Comparison of ENCODE assay signal across 10 cellular contexts in the genomic region with DNA sequence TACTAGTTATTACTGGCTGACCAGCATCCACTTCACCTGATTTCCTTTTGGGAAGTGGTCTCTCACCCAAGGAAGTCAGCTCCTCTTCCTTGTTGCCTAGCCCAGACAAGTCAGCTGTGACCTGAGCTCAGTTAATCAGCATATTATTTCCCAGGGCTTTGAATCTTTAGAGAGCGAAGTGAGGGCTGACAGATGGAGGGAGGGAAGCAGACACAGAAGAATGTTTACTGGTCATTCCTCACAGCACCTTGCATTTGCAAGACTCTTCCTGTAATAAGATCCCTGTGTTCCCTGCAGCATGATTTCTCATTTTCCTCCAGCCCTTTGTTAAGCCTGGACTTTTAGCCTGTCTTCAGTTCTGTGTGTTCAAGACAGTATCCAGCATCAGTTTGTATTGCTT. TPM values are rescaled to one million over a fixed set of nuclear protein-coding genes. Genes with fewer than 3 reads are reported as not detected.
DNase-seq lines count a peak whose midpoint lies in the region; ATAC-seq and TF ChIP-seq lines count a peak whose summit lies in the region.
"Had no signal": no experiment of that assay in that cellular context is flagged by ENCODE, and none has a peak within 500 bp of the region (broad histone marks: within the 10 kb centered on the region; RNA-seq: fewer than 3 reads in every experiment).

No MANE protein-coding gene starts in this region.

- H3K36me3 ChIP-seq in HCT116 (ENCODE audit: control insufficient read depth in 1 of 2, insufficient read depth in 2 of 2, low read length in 2 of 2) = no peaks in the 10 kb centered on the region
- H3K36me3 ChIP-seq in RWPE2 (ENCODE audit: low read depth) = 0 out of 2 replicates have a peak, but pooled peaks cover 6% of the 10 kb centered on the region
- H3K36me3 ChIP-seq in ascending aorta = no peaks in the 10 kb centered on the region

- RAD21 ChIA-PET in HCT116 (lab: Charles Lee; ENCODE audit: low non-redundant PET in 1 of 2, low total read pairs in 2 of 2, uncharacterized antibody in 2 of 2, unreplicated experiment in 2 of 2) = no interaction called here

- H3K27ac ChIP-seq in HCT116 (ENCODE audit: low read depth, low read length) (no peak overlapping the region), RWPE2 (ENCODE audit: poor library complexity, severe bottlenecking) (peak overlapping the region; percentile 97), ascending aorta (no peak overlapping the region)

- H3K9me2 ChIP-seq in HCT116 (ENCODE audit: insufficient read depth) = no peaks in the 10 kb centered on the region

- no peak for TF ChIP-seq RAD21 in HCT116 (IDR thresholded peaks at IDR 0.05; ENCODE audit: low read depth)

- H3K4me3 ChIP-seq in HCT116 (replicated peaks in 1 of 2; ENCODE audit: low read depth in 1 of 2, low read length in 2 of 2) = no peak overlapping the region
- peak overlapping the region; percentile 7 for H3K4me3 ChIP-seq in RWPE2 (ENCODE audit: severe bottlenecking)
- no peak overlapping the region for H3K4me3 ChIP-seq in fibroblast of pulmonary artery (replicated peaks; ENCODE audit: low read depth, low read length)
- no peak overlapping the region for H3K4me3 ChIP-seq in ascending aorta

- H3K4me1 ChIP-seq in HCT116 (ENCODE audit: control insufficient read depth in 1 of 2, insufficient read depth in 2 of 2, low read length in 2 of 2) = peaks cover 6 to 27% of the 10 kb centered on the region in 2 experiments; a peak in 2 of 4 replicates
- peaks cover 65% of the 10 kb centered on the region for H3K4me1 ChIP-seq in RWPE2 (ENCODE audit: insufficient read depth, poor library complexity, severe bottlenecking)
- peaks cover 10 to 36% of the 10 kb centered on the region in 2 donors for H3K4me1 ChIP-seq in ascending aorta

- no peaks in the 10 kb centered on the region for H3K79me2 ChIP-seq in HCT116 (ENCODE audit: insufficient read depth, low read length)

- POLR2A ChIA-PET in HCT116 (lab: Charles Lee) = no interaction called here

- in situ Hi-C loops in G401 (cut with HindIII; ENCODE audit: low sequenced_read_pairs) = no loop called here

- H3K27me3 ChIP-seq in HCT116 (ENCODE audit: insufficient read depth, low read length) = no peaks in the 10 kb centered on the region
- no peaks in the 10 kb centered on the region for H3K27me3 ChIP-seq in RWPE2 (ENCODE audit: insufficient read depth, poor library complexity, severe bottlenecking)
- no peaks in the 10 kb centered on the region for H3K27me3 ChIP-seq in ascending aorta

- no peak for TF ChIP-seq POLR2A in HCT116 (IDR thresholded peaks at IDR 0.05; ENCODE audit: borderline replicate concordance, extremely low read depth, insufficient read depth, insufficient read length)

- ATAC-seq in HCT116 (no peak; the same call in 1 of the 2 replicates), RWPE2 (ENCODE audit: low read depth) (peak; percentile 66)

- no peak overlapping the region for H3K9ac ChIP-seq in HCT116 (ENCODE audit: low read length)

- H4K20me1 ChIP-seq in HCT116 (ENCODE audit: insufficient read depth) = no peaks in the 10 kb centered on the region

- BruUV-seq in HCT116 (replicated peaks; lab: Mats Ljungman, UMichigan) = no TSS peak

- H2AFZ ChIP-seq in HCT116 (ENCODE audit: low read depth, low read length, poor library complexity, severe bottlenecking) = no peak overlapping the region

- CTCF ChIA-PET in HCT116 (lab: Charles Lee) = no interaction called here

- intact Hi-C loops in HCT116 (cut with micrococcal nuclease) (no loop called here), ascending aorta (cut with DNase I) (no loop called here)

- H3K9me3 ChIP-seq in HCT116 (ENCODE audit: control insufficient read depth in 1 of 2, insufficient read depth in 1 of 2, low read depth in 1 of 2, low read length in 2 of 2) (no peaks in the 10 kb centered on the region), RWPE2 (ENCODE audit: severe bottlenecking) (no peaks in the 10 kb centered on the region), ascending aorta (no peaks in the 10 kb centered on the region)

- TF ChIP-seq CTCF in HCT116 (IDR thresholded peaks at IDR 0.05 in 2 of 3, conservative IDR thresholded peaks at IDR 0.05 in 1 of 3; ENCODE audit: borderline replicate concordance in 1 of 3, insufficient read depth in 1 of 3, low read depth in 2 of 3, low read length in 2 of 3) (no peak), RWPE2 (IDR thresholded peaks at IDR 0.05; ENCODE audit: poor library complexity, severe bottlenecking) (no peak), fibroblast of pulmonary artery (IDR thresholded peaks at IDR 0.05; ENCODE audit: low read length, missing control alignments) (no peak), ascending aorta (IDR thresholded peaks at IDR 0.05) (no peak)

- H3K4me2 ChIP-seq in HCT116 (ENCODE audit: low read length) = 0 out of 2 replicates have a peak overlapping the region, but pooled peaks have one; percentile 0

- DNase-seq in HCT116 (ENCODE audit: low read depth, low spot score) = no peak
- no peak for DNase-seq in RWPE2 (ENCODE audit: low spot score)
- peak; percentile 31 for DNase-seq in fibroblast of pulmonary artery (ENCODE audit: low read depth)
- DNase-seq in renal cortical epithelial cell (ENCODE audit: low read depth) = peak; percentile 78
- no peak for DNase-seq in G401 (ENCODE audit: low spot score)
- no peak for DNase-seq in ascending aorta (ENCODE audit: low spot score in 2 of 2)
- no peak for DNase-seq in AG20443 (ENCODE audit: low spot score)
- DNase-seq in NCI-H1105 (lab: John Stamatoyannopoulos, UW) = no peak
- DNase-seq: activated CD8-positive, alpha-beta memory T cell treated with anti-CD3 and anti-CD28 coated beads, Interleukin-2, amount 50 U/mL, for 4 hours; NK-92 treated with Interleukin-12 subunit alpha and Interleukin-12 subunit beta, amount 100 ng/mL, for 24 hours had no signal

TF ChIP-seq in HCT116, 20 proteins besides CTCF, POLR2A, EP300 and RAD21:
- TF ChIP-seq EZH2phosphoT487 (IDR thresholded peaks at IDR 0.05; ENCODE audit: borderline replicate concordance) (no peak), ZNF274 (IDR thresholded peaks at IDR 0.05; ENCODE audit: low read depth, low read length) (no peak), JUND (IDR thresholded peaks at IDR 0.05) (no peak), SP1 (IDR thresholded peaks at IDR 0.05; ENCODE audit: low read depth) (no peak), EZH2 (IDR thresholded peaks at IDR 0.05) (no peak), CEBPB (IDR thresholded peaks at IDR 0.05; ENCODE audit: low read depth) (no peak), TCF7L2 (IDR thresholded peaks at IDR 0.05; ENCODE audit: borderline replicate concordance, extremely low read depth, insufficient read depth, insufficient read length) (no peak), ZFX (IDR thresholded peaks at IDR 0.05) (no peak), SIN3A (IDR thresholded peaks at IDR 0.05; ENCODE audit: low read depth) (no peak), CBX3 (IDR thresholded peaks at IDR 0.05; ENCODE audit: low read depth) (no peak)
- TF ChIP-seq, protein P1, sequence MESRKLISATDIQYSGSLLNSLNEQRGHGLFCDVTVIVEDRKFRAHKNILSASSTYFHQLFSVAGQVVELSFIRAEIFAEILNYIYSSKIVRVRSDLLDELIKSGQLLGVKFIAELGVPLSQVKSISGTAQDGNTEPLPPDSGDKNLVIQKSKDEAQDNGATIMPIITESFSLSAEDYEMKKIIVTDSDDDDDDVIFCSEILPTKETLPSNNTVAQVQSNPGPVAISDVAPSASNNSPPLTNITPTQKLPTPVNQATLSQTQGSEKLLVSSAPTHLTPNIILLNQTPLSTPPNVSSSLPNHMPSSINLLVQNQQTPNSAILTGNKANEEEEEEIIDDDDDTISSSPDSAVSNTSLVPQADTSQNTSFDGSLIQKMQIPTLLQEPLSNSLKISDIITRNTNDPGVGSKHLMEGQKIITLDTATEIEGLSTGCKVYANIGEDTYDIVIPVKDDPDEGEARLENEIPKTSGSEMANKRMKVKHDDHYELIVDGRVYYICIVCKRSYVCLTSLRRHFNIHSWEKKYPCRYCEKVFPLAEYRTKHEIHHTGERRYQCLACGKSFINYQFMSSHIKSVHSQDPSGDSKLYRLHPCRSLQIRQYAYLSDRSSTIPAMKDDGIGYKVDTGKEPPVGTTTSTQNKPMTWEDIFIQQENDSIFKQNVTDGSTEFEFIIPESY (IDR thresholded peaks at IDR 0.05; ENCODE audit: extremely low read depth, insufficient replicate concordance, low read length) = no peak
- TF ChIP-seq, protein P2, sequence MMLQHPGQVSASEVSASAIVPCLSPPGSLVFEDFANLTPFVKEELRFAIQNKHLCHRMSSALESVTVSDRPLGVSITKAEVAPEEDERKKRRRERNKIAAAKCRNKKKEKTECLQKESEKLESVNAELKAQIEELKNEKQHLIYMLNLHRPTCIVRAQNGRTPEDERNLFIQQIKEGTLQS (IDR thresholded peaks at IDR 0.05) = no peak

RNA-seq across cellular contexts. Expression of a gene that starts 50.0 kb away (rescaled TPM):
- total RNA-seq in HCT116 (2021; ENCODE audit: unreplicated experiment) (35.4 TPM), renal cortical epithelial cell (66.2 and 91.3 TPM in 2 replicates), ascending aorta (37.0 TPM)
- polyA plus RNA-seq in HCT116 (2012) = 11.2 and 11.7 TPM in 2 replicates
- total RNA-seq in G401 (2014; rRNA removed; shearing (Covaris generic)) = 21.5 and 22.0 TPM in 2 replicates

Comparison
In these comparisons a context has a peak if more than half of its experiments do, and no peak if none do; other contexts are left out.
1. DNase-seq: peak in fibroblast of pulmonary artery (single experiment) and renal cortical epithelial cell (single experiment); none in HCT116 (single experiment), RWPE2 (single experiment), G401 (single experiment), ascending aorta (0 of 2), AG20443 (single experiment) and NCI-H1105 (single experiment).